In the genomic region with DNA sequence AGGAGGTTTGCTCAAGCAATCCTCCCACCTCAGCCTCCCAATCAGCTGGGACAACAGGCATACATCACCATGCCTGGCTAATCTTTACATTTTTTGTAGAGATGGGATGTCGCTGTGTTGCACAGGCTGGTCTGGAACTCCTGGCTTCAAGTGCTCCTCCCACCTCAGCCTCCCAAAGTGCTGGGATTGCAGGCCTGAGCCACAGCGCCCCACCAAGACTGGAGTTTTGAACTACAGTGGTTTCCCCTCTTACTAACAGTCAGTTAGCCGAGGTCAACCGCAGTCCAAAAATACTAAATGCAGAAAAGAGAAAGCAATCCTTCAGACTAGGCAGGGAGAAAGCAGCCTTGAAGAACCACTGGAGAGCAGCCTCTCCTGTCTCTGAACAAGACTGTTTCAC, we compare ENCODE assay signal across 6 cellular contexts. TPM values are rescaled to one million over a fixed set of nuclear protein-coding genes. Genes with fewer than 3 reads are reported as not detected.
DNase-seq lines count a peak whose midpoint lies in the region; ATAC-seq, FAIRE-seq and TF ChIP-seq lines count a peak whose summit lies in the region.
"Not testable (repeated sequence)": the region's sequence is repeated elsewhere in the genome, so short reads cannot be mapped to it uniquely, and the experiment has no call there.

No MANE protein-coding gene starts in this region.

- POLR2A ChIA-PET in K562 (lab: Yijun Ruan, JAX); HepG2 (lab: Yijun Ruan, JAX): not testable (repeated sequence)

- not testable (repeated sequence) for H3T11ph ChIP-seq in H9 (ENCODE audit: low read length)

- not testable (repeated sequence) for TF ChIP-seq POLR2A in GM12891 (IDR thresholded peaks at IDR 0.05; ENCODE audit: low read depth, low read length); K562 (conservative IDR thresholded peaks at IDR 0.05); HepG2 (IDR thresholded peaks at IDR 0.05; ENCODE audit: insufficient read depth in 1 of 2, low read depth in 2 of 2, low read length in 2 of 2)

- not testable (repeated sequence) for H4K91ac ChIP-seq in H9 (ENCODE audit: insufficient read length, low read depth, low read length)

- WGBS in H9 (ENCODE audit: extremely low coverage, insufficient read length, low lambda C conversion rate) = no CpG with 5 or more reads among the region's 4 CpGs
- WGBS in K562 (ENCODE audit: insufficient coverage, low coverage, missing lambda C conversion rate) = 14% methylated on average over 1 of the region's 4 CpGs
- no CpG with 5 or more reads among the region's 4 CpGs for WGBS in HepG2 (ENCODE audit: low lambda C conversion rate)

- not testable (repeated sequence) for H3K27ac ChIP-seq in H9 (ENCODE audit: insufficient read length, low read depth, low read length); K562 (ENCODE audit: extremely low read depth, low read depth, low read length); HepG2 (ENCODE audit: extremely low read length, insufficient read depth, low read length)

- not testable (repeated sequence) for DNase-seq in GM12891 (ENCODE audit: insufficient read length, low spot score); H9; activated CD8-positive, alpha-beta memory T cell treated with anti-CD3 and anti-CD28 coated beads, Interleukin-2, amount 10 ng/mL, durations not matched to agents 7 days and 5 days; K562 (ENCODE audit: extremely low read depth in 1 of 4, low spot score in 3 of 4); HepG2 (ENCODE audit: low spot score)

- H3K23me2 ChIP-seq in H9 (ENCODE audit: insufficient read length, low read depth, low read length, poor library complexity, severe bottlenecking) = not testable (repeated sequence)

- not testable (repeated sequence) for H3K18ac ChIP-seq in H9 (ENCODE audit: insufficient read length, low read depth, low read length)

- not testable (repeated sequence) for H3K4me2 ChIP-seq in H9 (ENCODE audit: insufficient read depth, insufficient read length, low read length); K562 (ENCODE audit: insufficient read depth, low read length); HepG2 (ENCODE audit: low read depth, low read length)

- H3K79me1 ChIP-seq in H9 (ENCODE audit: insufficient read depth, low read depth, low read length, poor library complexity, severe bottlenecking) = not testable (repeated sequence)

- in situ Hi-C loops in K562 (cut with MboI); HepG2 (cut with HindIII; ENCODE audit: extremely low pct_ligation_motif_present, low pct_unique_long_range_greater_than_20kb): not testable (repeated sequence)

- not testable (repeated sequence) for H4K20me1 ChIP-seq in H9 (ENCODE audit: control insufficient read depth, insufficient read depth, insufficient read length); K562 (replicated peaks; ENCODE audit: control insufficient read depth, insufficient read depth, low read length); HepG2 (ENCODE audit: insufficient read depth, low read length)

- not testable (repeated sequence) for H3K4ac ChIP-seq in H9 (ENCODE audit: low read depth, low read length)

- not testable (repeated sequence) for H3K9ac ChIP-seq in H9 (ENCODE audit: extremely low read depth, insufficient read length, low read length); K562 (ENCODE audit: insufficient read depth in 1 of 2, low read depth in 2 of 2, low read length in 2 of 2); HepG2 (ENCODE audit: insufficient read depth, low read depth, low read length)

- intact Hi-C loops in K562 (cut with micrococcal nuclease); HepG2 (cut with micrococcal nuclease; ENCODE audit: unreplicated experiment): not testable (repeated sequence)

- not testable (repeated sequence) for H3K27me3 ChIP-seq in H9 (ENCODE audit: insufficient read depth, low read length); K562 (ENCODE audit: control insufficient read depth in 2 of 2, insufficient read depth in 2 of 2, low read length in 2 of 2); HepG2 (ENCODE audit: control insufficient read depth in 1 of 2, insufficient read depth in 2 of 2, low read length in 2 of 2)

- H4K8ac ChIP-seq in H9 (replicated peaks; ENCODE audit: insufficient read length, low read depth, low read length) = not testable (repeated sequence)

- H3K56ac ChIP-seq in H9 (ENCODE audit: insufficient read length, low read depth, low read length) = not testable (repeated sequence)

- H2BK15ac ChIP-seq in H9 (ENCODE audit: low read depth, low read length) = not testable (repeated sequence)

- H2BK120ac ChIP-seq in H9 (ENCODE audit: low read depth, low read length, poor library complexity, severe bottlenecking) = not testable (repeated sequence)

- H3K4me3 Mint-ChIP-seq in H9; activated CD8-positive, alpha-beta memory T cell treated with anti-CD3 and anti-CD28 coated beads, Interleukin-2, amount 10 ng/mL, durations not matched to agents 7 days and 5 days: not testable (repeated sequence)

- TF ChIP-seq CTCF in H9 (conservative IDR thresholded peaks at IDR 0.05) = 0 out of 3 replicates have a peak, but pooled peaks have one; percentile 22
- TF ChIP-seq CTCF in K562 (IDR thresholded peaks at IDR 0.05 in 2 of 3, conservative IDR thresholded peaks at IDR 0.05 in 1 of 3; ENCODE audit: insufficient read depth in 2 of 3, low read depth in 1 of 3, low read length in 3 of 3); HepG2 (CRISPR knock-in tag; IDR thresholded peaks at IDR 0.05): not testable (repeated sequence)

- H2AFZ ChIP-seq in H9 (ENCODE audit: low read length); K562 (ENCODE audit: low read depth, low read length); HepG2 (ENCODE audit: low read length): not testable (repeated sequence)

- not testable (repeated sequence) for H3K4me1 ChIP-seq in H9 (ENCODE audit: insufficient read depth, low read length); K562 (replicated peaks in 1 of 2; ENCODE audit: control insufficient read depth in 2 of 2, insufficient read depth in 2 of 2, low read length in 2 of 2)
- H3K4me1 ChIP-seq in HepG2 (ENCODE audit: insufficient read depth, low read length) = peaks cover 15% of the 10 kb centered on the region

- BruUV-seq in K562 (replicated peaks; lab: Mats Ljungman, UMichigan); HepG2 (replicated peaks; lab: Mats Ljungman, UMichigan): not testable (repeated sequence)

- H3K4me1 Mint-ChIP-seq in H9; activated CD8-positive, alpha-beta memory T cell treated with anti-CD3 and anti-CD28 coated beads, Interleukin-2, amount 10 ng/mL, durations not matched to agents 7 days and 5 days: not testable (repeated sequence)

- not testable (repeated sequence) for H2BK12ac ChIP-seq in H9 (ENCODE audit: insufficient read length, low read depth, low read length)

- H3K9me3 Mint-ChIP-seq in H9; activated CD8-positive, alpha-beta memory T cell treated with anti-CD3 and anti-CD28 coated beads, Interleukin-2, amount 10 ng/mL, durations not matched to agents 7 days and 5 days (ENCODE audit: low read depth): not testable (repeated sequence)

- not testable (repeated sequence) for H3K27ac Mint-ChIP-seq in H9; activated CD8-positive, alpha-beta memory T cell treated with anti-CD3 and anti-CD28 coated beads, Interleukin-2, amount 10 ng/mL, durations not matched to agents 7 days and 5 days

- H2BK20ac ChIP-seq in H9 (ENCODE audit: low read depth, low read length, poor library complexity, severe bottlenecking) = not testable (repeated sequence)

- FAIRE-seq in GM12891 (lab: Jason Lieb, UNC) (peak; percentile 9), K562 (lab: Jason Lieb, UNC) (peak; percentile 94)
- not testable (repeated sequence) for FAIRE-seq in HepG2 (lab: Jason Lieb, UNC)

- not testable (repeated sequence) for H3K27me3 Mint-ChIP-seq in H9 (ENCODE audit: low read depth); activated CD8-positive, alpha-beta memory T cell treated with anti-CD3 and anti-CD28 coated beads, Interleukin-2, amount 10 ng/mL, durations not matched to agents 7 days and 5 days

- not testable (repeated sequence) for H3K79me2 ChIP-seq in H9 (ENCODE audit: insufficient read depth, low read length); K562 (ENCODE audit: control insufficient read depth, insufficient read depth, low read length); HepG2 (ENCODE audit: insufficient read depth, low read length)

- H2AK5ac ChIP-seq in H9 (ENCODE audit: insufficient read length, low read length) = not testable (repeated sequence)

- peak; percentile 56 for ATAC-seq in SK-N-SH treated with all-trans-retinoic acid at 6 μM for 48 hours
- peak; percentile 27 for ATAC-seq in activated CD8-positive, alpha-beta memory T cell treated with anti-CD3 and anti-CD28 coated beads, Interleukin-2, amount 10 ng/mL, durations not matched to agents 7 days and 5 days
- peak; percentile 88 for ATAC-seq in K562
- peak; percentile 73 for ATAC-seq in HepG2

- TF ChIP-seq RAD21 in K562 (CRISPR knock-in tag; conservative IDR thresholded peaks at IDR 0.05 in 1 of 2, IDR thresholded peaks at IDR 0.05 in 1 of 2); HepG2 (CRISPR knock-in tag; IDR thresholded peaks at IDR 0.05): not testable (repeated sequence)

- not testable (repeated sequence) for H3K14ac ChIP-seq in H9 (ENCODE audit: insufficient read depth, low read length)

- CTCF ChIA-PET in activated CD8-positive, alpha-beta memory T cell treated with anti-CD3 and anti-CD28 coated beads, Interleukin-2, amount 10 ng/mL, durations not matched to agents 7 days and 5 days (lab: Charles Lee); K562 (lab: Yijun Ruan, JAX; ENCODE audit: low intra/inter-chr PET ratio); HepG2 (lab: Yijun Ruan, JAX; ENCODE audit: low intra/inter-chr PET ratio, low total read pairs): not testable (repeated sequence)

- H3K9me1 ChIP-seq in K562 (ENCODE audit: control insufficient read depth, insufficient read depth, low read length) = not testable (repeated sequence)

- not testable (repeated sequence) for H3K4me3 ChIP-seq in K562; HepG2 (replicated peaks in 1 of 3; ENCODE audit: insufficient read depth in 1 of 3, low read depth in 2 of 3, low read length in 3 of 3)

- not testable (repeated sequence) for H4K5ac ChIP-seq in H9 (ENCODE audit: insufficient read length, low read depth, low read length)

- not testable (repeated sequence) for TF ChIP-seq EP300 in K562 (IDR thresholded peaks at IDR 0.05; ENCODE audit: low read length); HepG2 (IDR thresholded peaks at IDR 0.05; ENCODE audit: low read depth in 2 of 2, low read length in 2 of 2); HepG2 (CRISPR knock-in tag; IDR thresholded peaks at IDR 0.05; ENCODE audit: borderline replicate concordance)

- H3K36me3 Mint-ChIP-seq in H9 (ENCODE audit: insufficient read depth in 1 of 3, low read depth in 3 of 3); activated CD8-positive, alpha-beta memory T cell treated with anti-CD3 and anti-CD28 coated beads, Interleukin-2, amount 10 ng/mL, durations not matched to agents 7 days and 5 days: not testable (repeated sequence)

- not testable (repeated sequence) for H2BK5ac ChIP-seq in H9 (ENCODE audit: insufficient read length, low read length)

- not testable (repeated sequence) for H3K9me3 ChIP-seq in H9 (ENCODE audit: control insufficient read depth, low read depth, low read length); K562 (replicated peaks; ENCODE audit: control insufficient read depth, insufficient read depth, low read depth, low read length); HepG2 (ENCODE audit: low read length)

- H3K36me3 ChIP-seq in K562 (ENCODE audit: control insufficient read depth, insufficient read depth, low read length); HepG2 (replicated peaks in 1 of 2; ENCODE audit: control insufficient read depth in 1 of 2, insufficient read depth in 2 of 2, low read length in 2 of 2): not testable (repeated sequence)

- not testable (repeated sequence) for H3K23ac ChIP-seq in H9 (ENCODE audit: insufficient read length, low read depth, low read length)

RNA-seq across cellular contexts. Expression of gene RNF216, which starts 30.7 kb away (rescaled TPM):
- polyA plus RNA-seq in GM12891 (2012; ENCODE audit: low read depth, missing spikeins) = 19.2 TPM
- 29.9 and 30.2 TPM in 2 replicates for total RNA-seq in H9 (2021)
- 10 to 100 TPM; 30.4 to 36.3 TPM for total RNA-seq in activated CD8-positive, alpha-beta memory T cell treated with anti-CD3 and anti-CD28 coated beads, Interleukin-2, amount 10 ng/mL, durations not matched to agents 7 days and 5 days
- 121 and 161 TPM in 2 replicates for total RNA-seq in K562 (2011; cell fraction: chromatin; rRNA removed; ENCODE audit: low replicate concordance)
- total RNA-seq in K562 (2011; cell fraction: nucleolus; rRNA removed) = 71.5 and 73.4 TPM in 2 replicates
- 64.7 and 80.1 TPM in 2 replicates for total RNA-seq in K562 (2011; cell fraction: nucleoplasm; rRNA removed)
- 18.9 and 19.1 TPM in 2 replicates for total RNA-seq in K562 (2014; rRNA removed)
- 23.4 and 24.0 TPM in 2 replicates for total RNA-seq in K562 (2014; rRNA removed; fragmentation: Illumina TruSeq; extraction: Trizol)
- 25.5 and 27.0 TPM in 2 replicates for total RNA-seq in K562 (2015; rRNA removed; fragmentation: Illumina TruSeq; extraction: Trizol)
- 30.6 and 31.5 TPM in 2 replicates for total RNA-seq in K562 (2021)
- polyA plus RNA-seq in K562 (2011; rRNA removed) = 31.3 and 35.0 TPM in 2 replicates
- polyA plus RNA-seq in K562 (2011; cell fraction: cytosol; rRNA removed) = 17.2 and 17.8 TPM in 2 replicates
- 91.1 and 92.7 TPM in 2 replicates for polyA plus RNA-seq in K562 (2011; cell fraction: nucleus; rRNA removed)
- 19.2 and 26.1 TPM in 2 replicates for polyA plus RNA-seq in K562 (2012)
- polyA plus RNA-seq in K562 (2014; fragmentation: Illumina TruSeq; extraction: Trizol) = 24.7 and 25.5 TPM in 2 replicates
- 1 to 10 TPM; 5.0 to 8.8 TPM for polyA plus RNA-seq in K562 (2014; fragmentation: Nextera tagmentation; extraction: Ambion mirVana)
- polyA plus RNA-seq in K562 (2014; rRNA removed) = 28.6 and 32.1 TPM in 2 replicates
- 48.7 and 53.2 TPM in 2 replicates for polyA minus RNA-seq in K562 (2011; rRNA and poly(A)+ RNA removed)
- 20.9 and 22.3 TPM in 2 replicates for polyA minus RNA-seq in K562 (2011; cell fraction: cytosol; rRNA and poly(A)+ RNA removed)
- 38.4 and 70.9 TPM in 2 replicates for polyA minus RNA-seq in K562 (2011; cell fraction: nucleus; rRNA and poly(A)+ RNA removed)
- 25.9 and 29.4 TPM in 2 replicates for total RNA-seq in HepG2 (2016; rRNA removed; fragmentation: Illumina TruSeq; extraction: Trizol)
- 11.5 TPM in 2 replicates for total RNA-seq in HepG2 (2016; cell fraction: cytosol; rRNA removed; fragmentation: Illumina TruSeq; extraction: Trizol; ENCODE audit: low read depth)
- total RNA-seq in HepG2 (2016; cell fraction: insoluble cytoplasmic fraction; rRNA removed; fragmentation: Illumina TruSeq; extraction: Trizol) = 26.8 TPM in 2 replicates
- total RNA-seq in HepG2 (2016; cell fraction: membrane; rRNA removed; fragmentation: Illumina TruSeq; extraction: Trizol) = 11.3 and 11.5 TPM in 2 replicates
- 32.0 and 34.9 TPM in 2 replicates for total RNA-seq in HepG2 (2016; cell fraction: nucleus; rRNA removed; fragmentation: Illumina TruSeq; extraction: Trizol)
- 26.3 and 29.9 TPM in 2 replicates for polyA plus RNA-seq in HepG2 (2011; rRNA removed)
- polyA plus RNA-seq in HepG2 (2011; cell fraction: cytosol; rRNA removed) = 12.8 and 13.0 TPM in 2 replicates
- 93.5 and 108 TPM in 2 replicates for polyA plus RNA-seq in HepG2 (2011; cell fraction: nucleus; rRNA removed)
- polyA plus RNA-seq in HepG2 (2012) = 21.1 and 27.6 TPM in 2 replicates
- 0.68 and 1.1 TPM in 2 replicates for polyA plus RNA-seq in HepG2 (2016; cell fraction: cytosol; fragmentation: Illumina TruSeq; extraction: Trizol; ENCODE audit: low read depth)
- 15.4 and 19.9 TPM in 2 replicates for polyA plus RNA-seq in HepG2 (2016; cell fraction: insoluble cytoplasmic fraction; fragmentation: Illumina TruSeq; extraction: Trizol; ENCODE audit: low read depth)
- polyA plus RNA-seq in HepG2 (2016; cell fraction: membrane; fragmentation: Illumina TruSeq; extraction: Trizol; ENCODE audit: low read depth) = 1.9 and 2.4 TPM in 2 replicates
- 31.3 and 33.3 TPM in 2 replicates for polyA plus RNA-seq in HepG2 (2016; cell fraction: nucleus; fragmentation: Illumina TruSeq; extraction: Trizol; ENCODE audit: insufficient read depth, low read depth)
- 28.8 and 31.6 TPM in 2 replicates for polyA minus RNA-seq in HepG2 (2011; rRNA and poly(A)+ RNA removed; ENCODE audit: low replicate concordance)
- 16.4 and 20.3 TPM in 2 replicates for polyA minus RNA-seq in HepG2 (2011; cell fraction: cytosol; rRNA and poly(A)+ RNA removed)
- 51.5 and 65.4 TPM in 2 replicates for polyA minus RNA-seq in HepG2 (2011; cell fraction: nucleus; rRNA and poly(A)+ RNA removed)

Comparison
In these comparisons a context has a peak if more than half of its experiments do, and no peak if none do; other contexts are left out.
1. ATAC-seq: peak in every context shown above with its lines; median percentile 88 in K562; 73 in HepG2; 56 in SK-N-SH treated with all-trans-retinoic acid at 6 μM for 48 hours; 27 in activated CD8-positive, alpha-beta memory T cell treated with anti-CD3 and anti-CD28 coated beads, Interleukin-2, amount 10 ng/mL, durations not matched to agents 7 days and 5 days.